In genomic region chr10:103824281-103824680, GRCh38 we compare ENCODE assay signal across 17 cellular contexts. TPM values are rescaled to one million over a fixed set of nuclear protein-coding genes. Genes with fewer than 3 reads are reported as not detected.
DNase-seq lines count a peak whose midpoint lies in the region; ATAC-seq and TF ChIP-seq lines count a peak whose summit lies in the region.
"Had no signal": no experiment of that assay in that cellular context is flagged by ENCODE, and none has a peak within 500 bp of the region (broad histone marks: within the 10 kb centered on the region; RNA-seq: fewer than 3 reads in every experiment).

No MANE protein-coding gene starts in this region.

- H2AFZ ChIP-seq in hepatocyte = no peak overlapping the region

- CTCF ChIA-PET in activated CD8-positive, alpha-beta memory T cell treated with anti-CD3 and anti-CD28 coated beads, Interleukin-2, amount 10 ng/mL, durations not matched to agents 7 days and 5 days (lab: Charles Lee) = interaction anchor here (0.8 to 1.1 kb wide), 2 partner anchors 11 to 24 kb away, joined by 3 read pairs; no protein-coding TSS in a partner anchor
- CTCF ChIA-PET in WTC11 (lab: Charles Lee) = interaction anchor here (0.7 to 1.2 kb wide), 3 partner anchors 9 to 111 kb away, joined by 3 to 5 read pairs (median 3); no protein-coding TSS in a partner anchor

- peaks cover 73% of the 10 kb centered on the region for H3K79me2 ChIP-seq in hepatocyte

- H3K27ac ChIP-seq in foreskin keratinocyte (peak overlapping the region; percentile 46), spleen (peak overlapping the region in 2 of 8 donors; percentile 13 to 37), hepatocyte (no peak overlapping the region)

- no peaks in the 10 kb centered on the region for H3K9me3 ChIP-seq in spleen
- no peaks in the 10 kb centered on the region for H3K9me3 ChIP-seq in hepatocyte (ENCODE audit: low read depth)

- intact Hi-C loops in spleen (cut with DNase I; ENCODE audit: low total_unique reads) = no loop called here

- H3K36me3 ChIP-seq in spleen = no peaks in the 10 kb centered on the region
- H3K36me3 ChIP-seq in hepatocyte (replicated peaks; ENCODE audit: insufficient read depth, low read depth) = no peaks in the 10 kb centered on the region

- H4K20me1 ChIP-seq in hepatocyte (ENCODE audit: insufficient read depth, poor library complexity, severe bottlenecking) = no peaks in the 10 kb centered on the region

- peak; percentile 12 for ATAC-seq in activated CD8-positive, alpha-beta memory T cell treated with anti-CD3 and anti-CD28 coated beads, Interleukin-2, amount 10 ng/mL, durations not matched to agents 7 days and 5 days
- ATAC-seq in WTC11 = no peak
- ATAC-seq in foreskin keratinocyte = peak; percentile 5
- no peak for ATAC-seq in GM19467 (IDR thresholded peaks at IDR 0.05; ENCODE audit: unreplicated experiment)
- no peak for ATAC-seq in GM19035 (IDR thresholded peaks at IDR 0.05; ENCODE audit: unreplicated experiment)
- ATAC-seq: Panc1 had no signal

- peaks cover 31% of the 10 kb centered on the region for H3K27me3 Mint-ChIP-seq in activated CD8-positive, alpha-beta memory T cell treated with anti-CD3 and anti-CD28 coated beads, Interleukin-2, amount 10 ng/mL, durations not matched to agents 7 days and 5 days
- no peaks in the 10 kb centered on the region; the same call in 1 of the 2 replicates for H3K27me3 Mint-ChIP-seq in WTC11 (ENCODE audit: low read depth)

- no peak for DNase-seq in activated CD8-positive, alpha-beta memory T cell treated with anti-CD3 and anti-CD28 coated beads, Interleukin-2, amount 10 ng/mL, durations not matched to agents 7 days and 5 days
- DNase-seq in activated CD8-positive, alpha-beta memory T cell treated with anti-CD3 and anti-CD28 coated beads for 24 hours = no peak
- no peak for DNase-seq in WTC11 (ENCODE audit: low spot score)
- DNase-seq in foreskin keratinocyte = peak in 1 of 2 donors; percentile 55
- peak; percentile 36 for DNase-seq in spleen
- no peak for DNase-seq in hepatocyte (ENCODE audit: low spot score)
- DNase-seq: AML-193; Calu3; CD4-positive, alpha-beta T cell; DMS79; HCEC 1CT; MV-4-11; NCI-H2107; SHP77 treated with DMSO at 0.1 percent for 48 hours had no signal

- H3K27me3 ChIP-seq in foreskin keratinocyte = no peaks in the 10 kb centered on the region
- H3K27me3 ChIP-seq in spleen (replicated peaks in 1 of 7) = peaks cover 0 to 15% (median 0%) of the 10 kb centered on the region in 7 donors
- H3K27me3 ChIP-seq in hepatocyte = no peaks in the 10 kb centered on the region

- TF ChIP-seq CTCF in WTC11 (IDR thresholded peaks at IDR 0.05) (no peak), foreskin keratinocyte (conservative IDR thresholded peaks at IDR 0.05) (no peak), spleen (IDR thresholded peaks at IDR 0.05 in 8 of 11, conservative IDR thresholded peaks at IDR 0.05 in 3 of 11) (no peak), hepatocyte (IDR thresholded peaks at IDR 0.05; ENCODE audit: poor library complexity) (no peak)

- no peak overlapping the region for H3K4me3 Mint-ChIP-seq in activated CD8-positive, alpha-beta memory T cell treated with anti-CD3 and anti-CD28 coated beads, Interleukin-2, amount 10 ng/mL, durations not matched to agents 7 days and 5 days
- H3K4me3 Mint-ChIP-seq in WTC11 = no peak overlapping the region
- H3K4me3 Mint-ChIP-seq: CD4-positive, alpha-beta T cell had no signal

- H3K4me1 Mint-ChIP-seq in activated CD8-positive, alpha-beta memory T cell treated with anti-CD3 and anti-CD28 coated beads, Interleukin-2, amount 10 ng/mL, durations not matched to agents 7 days and 5 days = peaks cover 10% of the 10 kb centered on the region
- peaks cover 27% of the 10 kb centered on the region for H3K4me1 Mint-ChIP-seq in WTC11

- H3K4me2 ChIP-seq in hepatocyte = no peak overlapping the region

- 18 to 34% (median 20%) methylated on average over 6 of the region's 6 CpGs for WGBS in spleen, 5 donors
- 74% methylated on average over 6 of the region's 6 CpGs for WGBS in hepatocyte (ENCODE audit: low lambda C conversion rate, missing lambda C conversion rate)

- H3K9me2 ChIP-seq in hepatocyte (replicated peaks; ENCODE audit: insufficient read depth) = no peaks in the 10 kb centered on the region

- no peak overlapping the region for H3K4me3 ChIP-seq in spleen
- H3K4me3 ChIP-seq in hepatocyte = no peak overlapping the region

- no peaks in the 10 kb centered on the region for H3K9me3 Mint-ChIP-seq in activated CD8-positive, alpha-beta memory T cell treated with anti-CD3 and anti-CD28 coated beads, Interleukin-2, amount 10 ng/mL, durations not matched to agents 7 days and 5 days (ENCODE audit: low read depth)
- no peaks in the 10 kb centered on the region for H3K9me3 Mint-ChIP-seq in WTC11
- H3K9me3 Mint-ChIP-seq: CD4-positive, alpha-beta T cell had no signal

- H3K4me1 ChIP-seq in foreskin keratinocyte = peaks cover 52% of the 10 kb centered on the region
- H3K4me1 ChIP-seq in spleen = peaks cover 0 to 35% (median 23%) of the 10 kb centered on the region in 6 donors
- peaks cover 34% of the 10 kb centered on the region for H3K4me1 ChIP-seq in hepatocyte (ENCODE audit: insufficient read depth)

- no peaks in the 10 kb centered on the region for H3K36me3 Mint-ChIP-seq in activated CD8-positive, alpha-beta memory T cell treated with anti-CD3 and anti-CD28 coated beads, Interleukin-2, amount 10 ng/mL, durations not matched to agents 7 days and 5 days
- no peaks in the 10 kb centered on the region for H3K36me3 Mint-ChIP-seq in WTC11

- H3K27ac Mint-ChIP-seq in activated CD8-positive, alpha-beta memory T cell treated with anti-CD3 and anti-CD28 coated beads, Interleukin-2, amount 10 ng/mL, durations not matched to agents 7 days and 5 days = no peak overlapping the region
- H3K27ac Mint-ChIP-seq in WTC11 = peak overlapping the region; percentile 64; the same call in 1 of the 2 replicates
- H3K27ac Mint-ChIP-seq: CD4-positive, alpha-beta T cell had no signal

- TF ChIP-seq POLR2A in spleen (IDR thresholded peaks at IDR 0.05) = no peak

- POLR2A ChIA-PET in WTC11 (lab: Charles Lee) = no interaction called here

TF ChIP-seq in WTC11, 78 proteins besides CTCF, POLR2A, EP300 and RAD21:
- TF ChIP-seq ZNF138 (CRISPR knock-in tag; conservative IDR thresholded peaks at IDR 0.05) (no peak), FOXJ3 (CRISPR knock-in tag; IDR thresholded peaks at IDR 0.05; ENCODE audit: borderline replicate concordance) (no peak), SMAD4 (CRISPR knock-in tag; IDR thresholded peaks at IDR 0.05) (no peak), GABPB1 (CRISPR knock-in tag; IDR thresholded peaks at IDR 0.05) (no peak), FOXK1 (CRISPR knock-in tag; IDR thresholded peaks at IDR 0.05) (no peak)

RNA-seq across cellular contexts. Expression of gene SH3PXD2A, which starts 31.1 kb away (rescaled TPM):
- total RNA-seq in activated CD8-positive, alpha-beta memory T cell treated with anti-CD3 and anti-CD28 coated beads, Interleukin-2, amount 10 ng/mL, durations not matched to agents 7 days and 5 days = 10 to 100 TPM; 12.4 to 14.5 TPM
- total RNA-seq in WTC11 (2021) = 15.7 to 17.9 TPM (median 17.4 TPM) in 3 replicates
- total RNA-seq in foreskin keratinocyte = 81.7 and 109 TPM in 2 replicates
- 23.9 and 27.5 TPM in 2 replicates for polyA plus RNA-seq in foreskin keratinocyte
- total RNA-seq in spleen = 10 to 100 TPM; 27.9 to 50.0 (median 38.8) TPM
- 1 to 10 TPM; 2.6 to 8.1 (median 4.4) TPM for polyA plus RNA-seq in spleen
- 10.6 and 13.6 TPM in 2 replicates for total RNA-seq in hepatocyte
- 7.3 and 8.4 TPM in 2 replicates for polyA plus RNA-seq in hepatocyte

Comparison
In these comparisons a context has a peak if more than half of its experiments do, and no peak if none do; other contexts are left out.
1. ATAC-seq: peak in activated CD8-positive, alpha-beta memory T cell treated with anti-CD3 and anti-CD28 coated beads, Interleukin-2, amount 10 ng/mL, durations not matched to agents 7 days and 5 days (single experiment) and foreskin keratinocyte (single experiment); none in WTC11 (single experiment), GM19467 (single experiment) and GM19035 (single experiment).